16 cellular contexts compared by ENCODE assay signal in the genomic region with DNA sequence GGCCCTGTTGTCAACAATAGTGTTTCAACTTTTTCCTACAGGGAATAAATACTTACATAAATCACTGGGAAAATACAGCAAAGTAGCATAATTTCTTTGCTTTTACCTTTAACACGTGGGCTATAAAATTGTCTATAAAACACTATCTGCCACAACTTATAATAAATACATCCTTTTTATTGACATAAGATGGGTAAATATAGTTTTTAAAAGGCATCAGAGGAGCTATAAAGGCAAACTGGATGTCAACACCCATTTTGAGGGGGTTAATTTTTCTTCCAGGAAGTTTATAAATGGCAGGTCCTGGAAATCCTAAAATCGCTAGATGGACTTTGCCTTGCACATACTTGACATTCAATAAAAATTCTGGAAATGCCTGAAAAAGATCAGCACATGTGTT.
A peak's percentile ranks its signal among the peaks of the same experiment; 100 is the strongest.
DNase-seq lines count a peak whose midpoint lies in the region; ATAC-seq and TF ChIP-seq lines count a peak whose summit lies in the region.
"Had no signal": no experiment of that assay in that cellular context is flagged by ENCODE, and none has a peak within 500 bp of the region (broad histone marks: within the 10 kb centered on the region; RNA-seq: fewer than 3 reads in every experiment).

No MANE protein-coding gene starts in this region.

- no peak for TF ChIP-seq POLR2A in lower leg skin (IDR thresholded peaks at IDR 0.05)

- H3F3A ChIP-seq in neural progenitor cell (ENCODE audit: low read depth) = no peaks in the 10 kb centered on the region

- H3K27ac Mint-ChIP-seq in neural progenitor cell = no peak overlapping the region
- H3K27ac Mint-ChIP-seq: CD4-positive, alpha-beta memory T cell had no signal

- no peaks in the 10 kb centered on the region for H3K9me3 Mint-ChIP-seq in neural progenitor cell
- H3K9me3 Mint-ChIP-seq: CD4-positive, alpha-beta memory T cell had no signal

- H4K20me1 ChIP-seq in neural progenitor cell (ENCODE audit: low read depth) = no peaks in the 10 kb centered on the region

- no peak overlapping the region for H3K4me3 Mint-ChIP-seq in neural progenitor cell
- H3K4me3 Mint-ChIP-seq: CD4-positive, alpha-beta memory T cell had no signal

- H3K4me1 ChIP-seq in HEK293 (ENCODE audit: control insufficient read depth, insufficient read depth, low read length) (peaks cover 1% of the 10 kb centered on the region), neural progenitor cell (no peaks in the 10 kb centered on the region)
- H3K4me1 ChIP-seq: HAP-1 had no signal

- ATAC-seq in left colon (peak; percentile 57), GM21381 (IDR thresholded peaks at IDR 0.05; ENCODE audit: unreplicated experiment) (no peak)

- H3K4me1 Mint-ChIP-seq in neural progenitor cell = peaks cover 10% of the 10 kb centered on the region
- H3K4me1 Mint-ChIP-seq: CD4-positive, alpha-beta memory T cell had no signal

- H3K4me2 ChIP-seq in neural progenitor cell = no peak overlapping the region

- 84 to 88% methylated on average over 2 of the region's 2 CpGs for WGBS in lower leg skin, 2 donors

- H3K27ac ChIP-seq in HEK293 (ENCODE audit: extremely low read depth, low read depth, low read length) (no peak overlapping the region), neural progenitor cell (no peak overlapping the region)

- H3K9ac ChIP-seq in neural progenitor cell = no peak overlapping the region

- intact Hi-C loops in left colon (cut with DNase I, micrococcal nuclease) = no loop called here
- intact Hi-C loops in lower leg skin (cut with DNase I; ENCODE audit: low total_unique reads) = no loop called here

- CTCF ChIA-PET in HEK293 (lab: Yijun Ruan, JAX) = interaction anchor here (0.6 kb wide), 1 partner anchor 135 kb away, joined by 7 read pairs; no protein-coding TSS in a partner anchor

- POLR2A ChIA-PET in HEK293 (lab: Yijun Ruan, JAX) = no interaction called here

- H3K36me3 Mint-ChIP-seq in neural progenitor cell = no peaks in the 10 kb centered on the region
- H3K36me3 Mint-ChIP-seq: CD4-positive, alpha-beta memory T cell had no signal

- peak overlapping the region; percentile 69 for H2AFZ ChIP-seq in neural progenitor cell (replicated peaks)

- H3K27me3 ChIP-seq in neural progenitor cell = no peaks in the 10 kb centered on the region

- H3K27me3 Mint-ChIP-seq in neural progenitor cell (ENCODE audit: insufficient read depth, low read depth) = no peaks in the 10 kb centered on the region
- H3K27me3 Mint-ChIP-seq: CD4-positive, alpha-beta memory T cell had no signal

- no peak for TF ChIP-seq CTCF in HEK293 (tag by site-specific recombination; IDR thresholded peaks at IDR 0.05)
- no peak for TF ChIP-seq CTCF in neural progenitor cell (IDR thresholded peaks at IDR 0.05)
- no peak for TF ChIP-seq CTCF in lower leg skin (IDR thresholded peaks at IDR 0.05)

- H3K4me3 ChIP-seq in HEK293 (ENCODE audit: low read depth, low read length) = no peak overlapping the region
- H3K4me3 ChIP-seq in neural progenitor cell = no peak overlapping the region
- no peak overlapping the region for H3K4me3 ChIP-seq in lower leg skin (ENCODE audit: low read depth, poor library complexity, severe bottlenecking)
- H3K4me3 ChIP-seq: HAP-1 had no signal

- DNase-seq in left colon (no peak), neural progenitor cell (ENCODE audit: low spot score) (no peak), lower leg skin (ENCODE audit: low spot score in 2 of 2) (no peak), iPS-NIHi11 (ENCODE audit: low spot score) (no peak)
- DNase-seq: 8988T; C1 segment of cervical spinal cord; Calu3; CD4-positive, alpha-beta memory T cell; COR-L47; DMS53; DMS79 treated with DMSO at 0.1 percent for 48 hours; GF-D8; GOT3 had no signal

- H3K9me3 ChIP-seq in HEK293 (ENCODE audit: control insufficient read depth, insufficient read depth, low read depth, low read length) (no peaks in the 10 kb centered on the region; the same call in 1 of the 2 replicates), neural progenitor cell (ENCODE audit: low read depth) (no peaks in the 10 kb centered on the region)
- H3K9me3 ChIP-seq: HAP-1 had no signal

- no peaks in the 10 kb centered on the region for H3K36me3 ChIP-seq in HEK293 (ENCODE audit: control insufficient read depth in 2 of 2, insufficient read depth in 1 of 2, low read length in 2 of 2)
- H3K36me3 ChIP-seq in neural progenitor cell = no peaks in the 10 kb centered on the region
- H3K36me3 ChIP-seq: HAP-1 had no signal

- no peaks in the 10 kb centered on the region for H3K79me2 ChIP-seq in neural progenitor cell (ENCODE audit: low read depth)

TF ChIP-seq in HEK293, 187 proteins besides CTCF, POLR2A, EP300 and RAD21:
- TF ChIP-seq, protein P1, sequence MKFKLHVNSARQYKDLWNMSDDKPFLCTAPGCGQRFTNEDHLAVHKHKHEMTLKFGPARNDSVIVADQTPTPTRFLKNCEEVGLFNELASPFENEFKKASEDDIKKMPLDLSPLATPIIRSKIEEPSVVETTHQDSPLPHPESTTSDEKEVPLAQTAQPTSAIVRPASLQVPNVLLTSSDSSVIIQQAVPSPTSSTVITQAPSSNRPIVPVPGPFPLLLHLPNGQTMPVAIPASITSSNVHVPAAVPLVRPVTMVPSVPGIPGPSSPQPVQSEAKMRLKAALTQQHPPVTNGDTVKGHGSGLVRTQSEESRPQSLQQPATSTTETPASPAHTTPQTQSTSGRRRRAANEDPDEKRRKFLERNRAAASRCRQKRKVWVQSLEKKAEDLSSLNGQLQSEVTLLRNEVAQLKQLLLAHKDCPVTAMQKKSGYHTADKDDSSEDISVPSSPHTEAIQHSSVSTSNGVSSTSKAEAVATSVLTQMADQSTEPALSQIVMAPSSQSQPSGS (tag by site-specific recombination; IDR thresholded peaks at IDR 0.05; ENCODE audit: low read depth) = no peak
- TF ChIP-seq IKZF3 (tag by site-specific recombination; IDR thresholded peaks at IDR 0.05) (no peak), ZNF157 (tag by site-specific recombination; IDR thresholded peaks at IDR 0.05) (no peak), BCL6B (tag by site-specific recombination; IDR thresholded peaks at IDR 0.05) (peak; percentile 50; the same call in 1 of the 2 replicates), KLF1 (tag by site-specific recombination; IDR thresholded peaks at IDR 0.05) (no peak), BCL11A (tag by site-specific recombination; IDR thresholded peaks at IDR 0.05; ENCODE audit: low read depth) (no peak), GLIS2 (tag by site-specific recombination; IDR thresholded peaks at IDR 0.05) (no peak)
- TF ChIP-seq, protein P2, sequence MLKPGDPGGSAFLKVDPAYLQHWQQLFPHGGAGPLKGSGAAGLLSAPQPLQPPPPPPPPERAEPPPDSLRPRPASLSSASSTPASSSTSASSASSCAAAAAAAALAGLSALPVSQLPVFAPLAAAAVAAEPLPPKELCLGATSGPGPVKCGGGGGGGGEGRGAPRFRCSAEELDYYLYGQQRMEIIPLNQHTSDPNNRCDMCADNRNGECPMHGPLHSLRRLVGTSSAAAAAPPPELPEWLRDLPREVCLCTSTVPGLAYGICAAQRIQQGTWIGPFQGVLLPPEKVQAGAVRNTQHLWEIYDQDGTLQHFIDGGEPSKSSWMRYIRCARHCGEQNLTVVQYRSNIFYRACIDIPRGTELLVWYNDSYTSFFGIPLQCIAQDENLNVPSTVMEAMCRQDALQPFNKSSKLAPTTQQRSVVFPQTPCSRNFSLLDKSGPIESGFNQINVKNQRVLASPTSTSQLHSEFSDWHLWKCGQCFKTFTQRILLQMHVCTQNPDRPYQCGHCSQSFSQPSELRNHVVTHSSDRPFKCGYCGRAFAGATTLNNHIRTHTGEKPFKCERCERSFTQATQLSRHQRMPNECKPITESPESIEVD (tag by site-specific recombination; IDR thresholded peaks at IDR 0.05) = peak; percentile 62
- TF ChIP-seq, protein P3, sequence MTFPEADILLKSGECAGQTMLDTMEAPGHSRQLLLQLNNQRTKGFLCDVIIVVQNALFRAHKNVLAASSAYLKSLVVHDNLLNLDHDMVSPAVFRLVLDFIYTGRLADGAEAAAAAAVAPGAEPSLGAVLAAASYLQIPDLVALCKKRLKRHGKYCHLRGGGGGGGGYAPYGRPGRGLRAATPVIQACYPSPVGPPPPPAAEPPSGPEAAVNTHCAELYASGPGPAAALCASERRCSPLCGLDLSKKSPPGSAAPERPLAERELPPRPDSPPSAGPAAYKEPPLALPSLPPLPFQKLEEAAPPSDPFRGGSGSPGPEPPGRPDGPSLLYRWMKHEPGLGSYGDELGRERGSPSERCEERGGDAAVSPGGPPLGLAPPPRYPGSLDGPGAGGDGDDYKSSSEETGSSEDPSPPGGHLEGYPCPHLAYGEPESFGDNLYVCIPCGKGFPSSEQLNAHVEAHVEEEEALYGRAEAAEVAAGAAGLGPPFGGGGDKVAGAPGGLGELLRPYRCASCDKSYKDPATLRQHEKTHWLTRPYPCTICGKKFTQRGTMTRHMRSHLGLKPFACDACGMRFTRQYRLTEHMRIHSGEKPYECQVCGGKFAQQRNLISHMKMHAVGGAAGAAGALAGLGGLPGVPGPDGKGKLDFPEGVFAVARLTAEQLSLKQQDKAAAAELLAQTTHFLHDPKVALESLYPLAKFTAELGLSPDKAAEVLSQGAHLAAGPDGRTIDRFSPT (tag by site-specific recombination; IDR thresholded peaks at IDR 0.05) = no peak
TF ChIP-seq in HEK293: peak in this region for 2.
